In the genomic region with DNA sequence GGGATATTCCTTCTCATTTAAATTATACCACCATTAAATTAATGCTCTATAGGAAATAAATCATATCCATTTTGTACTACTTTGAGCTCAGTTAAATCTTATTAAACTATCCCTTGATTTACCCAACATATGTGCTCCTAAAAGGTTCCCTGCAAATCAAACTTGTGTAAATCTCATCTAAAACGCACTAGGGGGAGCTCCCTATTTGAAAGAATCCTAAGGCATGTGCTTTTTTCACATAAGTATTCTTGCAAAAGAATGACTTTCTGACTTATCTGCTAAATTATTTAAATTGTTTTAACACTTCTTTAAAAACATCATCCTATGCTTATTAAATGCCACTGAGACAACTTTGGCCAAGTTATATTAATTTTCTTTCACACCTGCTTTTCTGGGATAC, we compare ENCODE assay signal across 9 cellular contexts. TPM values are rescaled to one million over a fixed set of nuclear protein-coding genes. Genes with fewer than 3 reads are reported as not detected.
DNase-seq lines count a peak whose midpoint lies in the region; ATAC-seq and TF ChIP-seq lines count a peak whose summit lies in the region.
"Had no signal": no experiment of that assay in that cellular context is flagged by ENCODE, and none has a peak within 500 bp of the region (broad histone marks: within the 10 kb centered on the region; RNA-seq: fewer than 3 reads in every experiment).

No MANE protein-coding gene starts in this region.

- no peaks in the 10 kb centered on the region for H3K9me3 ChIP-seq in tibial nerve
- H3K9me3 ChIP-seq in ascending aorta: no peaks in the 10 kb centered on the region
- H3K9me3 ChIP-seq in upper lobe of left lung: no peaks in the 10 kb centered on the region

- POLR2A ChIA-PET in activated CD8-positive, alpha-beta T cell treated with anti-CD3 and anti-CD28 coated beads for 36 hours (lab: Charles Lee): no interaction called here
- POLR2A ChIA-PET in activated CD8-positive, alpha-beta T cell treated with anti-CD3 and anti-CD28 coated beads, Interleukin-2, amount 10 ng/mL, durations not matched to agents 7 days and 5 days (lab: Charles Lee): interaction anchor here (0.9 kb wide), 1 partner anchor 353 kb away, joined by 3 read pairs; no protein-coding TSS in a partner anchor

- H3K36me3 Mint-ChIP-seq in activated CD8-positive, alpha-beta T cell treated with anti-CD3 and anti-CD28 coated beads for 36 hours (ENCODE audit: low read depth): peaks cover 30% of the 10 kb centered on the region
- H3K36me3 Mint-ChIP-seq in activated CD8-positive, alpha-beta T cell treated with anti-CD3 and anti-CD28 coated beads, Interleukin-2, amount 10 ng/mL, durations not matched to agents 7 days and 5 days (ENCODE audit: low read depth): peaks cover 32% of the 10 kb centered on the region

- TF ChIP-seq POLR2A in tibial nerve (IDR thresholded peaks at IDR 0.05): no peak
- no peak for TF ChIP-seq POLR2A in upper lobe of left lung (IDR thresholded peaks at IDR 0.05)

- H3K4me3 Mint-ChIP-seq in activated CD8-positive, alpha-beta T cell treated with anti-CD3 and anti-CD28 coated beads for 36 hours: no peak overlapping the region
- H3K4me3 Mint-ChIP-seq in activated CD8-positive, alpha-beta T cell treated with anti-CD3 and anti-CD28 coated beads, Interleukin-2, amount 10 ng/mL, durations not matched to agents 7 days and 5 days: no peak overlapping the region

- H3K27ac ChIP-seq in tibial nerve: no peak overlapping the region
- H3K27ac ChIP-seq in ascending aorta: no peak overlapping the region
- H3K27ac ChIP-seq in upper lobe of left lung: no peak overlapping the region

- no peak for TF ChIP-seq EP300 in tibial nerve (IDR thresholded peaks at IDR 0.05)
- TF ChIP-seq EP300 in upper lobe of left lung (IDR thresholded peaks at IDR 0.05): no peak

- H3K9me3 Mint-ChIP-seq in activated CD8-positive, alpha-beta T cell treated with anti-CD3 and anti-CD28 coated beads for 36 hours: no peaks in the 10 kb centered on the region
- no peaks in the 10 kb centered on the region for H3K9me3 Mint-ChIP-seq in activated CD8-positive, alpha-beta T cell treated with anti-CD3 and anti-CD28 coated beads, Interleukin-2, amount 10 ng/mL, durations not matched to agents 7 days and 5 days (ENCODE audit: insufficient read depth)

- H3K4me1 Mint-ChIP-seq in activated CD8-positive, alpha-beta T cell treated with anti-CD3 and anti-CD28 coated beads for 36 hours (ENCODE audit: low read depth): peaks cover 16% of the 10 kb centered on the region
- peaks cover 14% of the 10 kb centered on the region for H3K4me1 Mint-ChIP-seq in activated CD8-positive, alpha-beta T cell treated with anti-CD3 and anti-CD28 coated beads, Interleukin-2, amount 10 ng/mL, durations not matched to agents 7 days and 5 days (ENCODE audit: low read depth)

- H3K4me3 ChIP-seq in fibroblast of pulmonary artery (replicated peaks; ENCODE audit: low read depth, low read length): no peak overlapping the region
- no peak overlapping the region for H3K4me3 ChIP-seq in tibial nerve
- H3K4me3 ChIP-seq in ascending aorta: no peak overlapping the region
- H3K4me3 ChIP-seq in upper lobe of left lung: no peak overlapping the region

- peaks cover 0 to 19% (median 0%) of the 10 kb centered on the region in 4 donors for H3K4me1 ChIP-seq in tibial nerve
- H3K4me1 ChIP-seq in ascending aorta: no peaks in the 10 kb centered on the region
- peaks cover 0 to 11% (median 3%) of the 10 kb centered on the region in 4 donors for H3K4me1 ChIP-seq in upper lobe of left lung

- WGBS in tibial nerve, 2 donors: 36 to 53% methylated on average over 1 of the region's 1 CpG
- 41 to 63% methylated on average over 1 of the region's 1 CpG for WGBS in upper lobe of left lung, 2 donors

- no peak for DNase-seq in activated CD8-positive, alpha-beta T cell treated with anti-CD3 and anti-CD28 coated beads for 36 hours
- no peak for DNase-seq in activated CD8-positive, alpha-beta T cell treated with anti-CD3 and anti-CD28 coated beads, Interleukin-2, amount 10 ng/mL, durations not matched to agents 7 days and 5 days
- DNase-seq in RKO (ENCODE audit: low spot score) (peak; percentile 56), fibroblast of pulmonary artery (ENCODE audit: low read depth) (peak; percentile 73), tibial nerve (ENCODE audit: low spot score in 2 of 2) (no peak), ascending aorta (ENCODE audit: low spot score in 2 of 2) (no peak), upper lobe of left lung (no peak)
- DNase-seq in activated effector memory CD4-positive, alpha-beta T cell treated with anti-CD3 and anti-CD28 coated beads, Interleukin-2, amount 50 U/mL, for 16 hours: no peak
- DNase-seq: amniotic stem cell had no signal

- intact Hi-C loops in activated CD8-positive, alpha-beta T cell treated with anti-CD3 and anti-CD28 coated beads for 36 hours (cut with micrococcal nuclease): no loop called here
- intact Hi-C loops in ascending aorta (cut with DNase I): no loop called here

- no peak overlapping the region for H3K27ac Mint-ChIP-seq in activated CD8-positive, alpha-beta T cell treated with anti-CD3 and anti-CD28 coated beads for 36 hours
- H3K27ac Mint-ChIP-seq in activated CD8-positive, alpha-beta T cell treated with anti-CD3 and anti-CD28 coated beads, Interleukin-2, amount 10 ng/mL, durations not matched to agents 7 days and 5 days: no peak overlapping the region

- H3K36me3 ChIP-seq in tibial nerve (peaks cover 0 to 6% (median 0%) of the 10 kb centered on the region in 3 donors), ascending aorta (peaks cover 0 to 5% of the 10 kb centered on the region in 2 donors), upper lobe of left lung (peaks cover 0 to 13% (median 0%) of the 10 kb centered on the region in 4 donors)

- H3K27me3 ChIP-seq in tibial nerve (no peaks in the 10 kb centered on the region), ascending aorta (no peaks in the 10 kb centered on the region), upper lobe of left lung (no peaks in the 10 kb centered on the region)

- CTCF ChIA-PET in activated CD8-positive, alpha-beta T cell treated with anti-CD3 and anti-CD28 coated beads for 36 hours (lab: Charles Lee): interaction anchor here (0.7 to 4.8 kb wide), 4 partner anchors 11 to 371 kb away, joined by 3 to 29 read pairs (median 4); no protein-coding TSS in a partner anchor
- CTCF ChIA-PET in activated CD8-positive, alpha-beta T cell treated with anti-CD3 and anti-CD28 coated beads, Interleukin-2, amount 10 ng/mL, durations not matched to agents 7 days and 5 days (lab: Charles Lee): interaction anchor here (0.7 to 3.0 kb wide), 10 partner anchors 8 to 370 kb away, joined by 3 to 26 read pairs (median 5); partner anchors contain the start of gene INTS6

- no peak for ATAC-seq in activated CD8-positive, alpha-beta T cell treated with anti-CD3 and anti-CD28 coated beads for 36 hours
- ATAC-seq in activated CD8-positive, alpha-beta T cell treated with anti-CD3 and anti-CD28 coated beads, Interleukin-2, amount 10 ng/mL, durations not matched to agents 7 days and 5 days: no peak
- no peak for ATAC-seq in upper lobe of left lung (ENCODE audit: low FRiP score in 2 of 2)

- TF ChIP-seq CTCF in activated CD8-positive, alpha-beta T cell treated with anti-CD3 and anti-CD28 coated beads for 36 hours (IDR thresholded peaks at IDR 0.05): peak; percentile 33
- TF ChIP-seq CTCF in fibroblast of pulmonary artery (IDR thresholded peaks at IDR 0.05; ENCODE audit: low read length, missing control alignments) (peak; percentile 36), tibial nerve (IDR thresholded peaks at IDR 0.05) (peak in 3 of 5 experiments; percentile 8 to 18 (median 9)), ascending aorta (IDR thresholded peaks at IDR 0.05) (peak in 1 of 3 experiments; percentile 34), upper lobe of left lung (IDR thresholded peaks at IDR 0.05) (no peak)

- H3K27me3 Mint-ChIP-seq in activated CD8-positive, alpha-beta T cell treated with anti-CD3 and anti-CD28 coated beads for 36 hours: no peaks in the 10 kb centered on the region
- no peaks in the 10 kb centered on the region for H3K27me3 Mint-ChIP-seq in activated CD8-positive, alpha-beta T cell treated with anti-CD3 and anti-CD28 coated beads, Interleukin-2, amount 10 ng/mL, durations not matched to agents 7 days and 5 days (ENCODE audit: low read depth)

RNA-seq across cellular contexts. Expression of gene INTS6, which starts 7.9 kb away (rescaled TPM):
- total RNA-seq in activated CD8-positive, alpha-beta T cell treated with anti-CD3 and anti-CD28 coated beads for 36 hours: 10 to 100 TPM; 52.4 to 54.5 TPM
- total RNA-seq in activated CD8-positive, alpha-beta T cell treated with anti-CD3 and anti-CD28 coated beads, Interleukin-2, amount 10 ng/mL, durations not matched to agents 7 days and 5 days: 10 to 100 TPM; 48.9 to 52.0 TPM
- total RNA-seq in tibial nerve: 10 to 100 TPM; 30.8 to 60.1 (median 45.5) TPM
- total RNA-seq in ascending aorta: 43.5 TPM
- total RNA-seq in upper lobe of left lung: 10 to 100 TPM; 20.5 to 43.2 (median 24.8) TPM

Comparison
In these comparisons a context has a peak if more than half of its experiments do, and no peak if none do; other contexts are left out.
1. DNase-seq: peak in RKO (single experiment) and fibroblast of pulmonary artery (single experiment); none in activated CD8-positive, alpha-beta T cell treated with anti-CD3 and anti-CD28 coated beads for 36 hours (single experiment), activated CD8-positive, alpha-beta T cell treated with anti-CD3 and anti-CD28 coated beads, Interleukin-2, amount 10 ng/mL, durations not matched to agents 7 days and 5 days (single experiment), tibial nerve (0 of 2), ascending aorta (0 of 2), upper lobe of left lung (0 of 2) and activated effector memory CD4-positive, alpha-beta T cell treated with anti-CD3 and anti-CD28 coated beads, Interleukin-2, amount 50 U/mL, for 16 hours (single experiment).
2. CTCF ChIP-seq: peak in activated CD8-positive, alpha-beta T cell treated with anti-CD3 and anti-CD28 coated beads for 36 hours (single experiment), fibroblast of pulmonary artery (single experiment) and tibial nerve (3 of 5); none in upper lobe of left lung (0 of 6).